16 cellular contexts compared by ENCODE assay signal in genomic region chr18:24050916-24051255, GRCh38. TPM values are rescaled to one million over a fixed set of nuclear protein-coding genes. Genes with fewer than 3 reads are reported as not detected.
A peak's percentile ranks its signal among the peaks of the same experiment; 100 is the strongest.
DNase-seq lines count a peak whose midpoint lies in the region; ATAC-seq and TF ChIP-seq lines count a peak whose summit lies in the region.
"Had no signal": no experiment of that assay in that cellular context is flagged by ENCODE, and none has a peak within 500 bp of the region (broad histone marks: within the 10 kb centered on the region; RNA-seq: fewer than 3 reads in every experiment).

No MANE protein-coding gene starts in this region.

- H2AFZ ChIP-seq in PC-9 = no peak overlapping the region

- peaks cover 72% of the 10 kb centered on the region for H3K4me1 Mint-ChIP-seq in activated CD4-positive, alpha-beta T cell treated with anti-CD3 and anti-CD28 coated beads for 36 hours
- H3K4me1 Mint-ChIP-seq in stimulated activated memory B cell treated with anti-CD40 and anti-IgM and Interleukin-4, amounts not matched to agents 10 μg/mL and 1 μg/mL and 100 μg/mL, for 72 hours = peaks cover 70% of the 10 kb centered on the region
- peaks cover 10% of the 10 kb centered on the region for H3K4me1 Mint-ChIP-seq in CD14-positive monocyte

- CTCF ChIA-PET in activated CD4-positive, alpha-beta T cell treated with anti-CD3 and anti-CD28 coated beads for 36 hours (lab: Charles Lee) = interaction anchor here (0.7 to 1.5 kb wide), 2 partner anchors 10 to 508 kb away, joined by 3 to 5 read pairs; no protein-coding TSS in a partner anchor
- CTCF ChIA-PET in PC-9 (lab: Charles Lee) = no interaction called here

- H3K36me3 Mint-ChIP-seq in activated CD4-positive, alpha-beta T cell treated with anti-CD3 and anti-CD28 coated beads for 36 hours (ENCODE audit: low read depth) = peaks cover 9% of the 10 kb centered on the region
- H3K36me3 Mint-ChIP-seq in stimulated activated memory B cell treated with anti-CD40 and anti-IgM and Interleukin-4, amounts not matched to agents 10 μg/mL and 1 μg/mL and 100 μg/mL, for 72 hours = peaks cover 25% of the 10 kb centered on the region
- H3K36me3 Mint-ChIP-seq in CD14-positive monocyte = peaks cover under 1 to 9% of the 10 kb centered on the region in 2 donors

- no peaks in the 10 kb centered on the region for H4K20me1 ChIP-seq in PC-9 (ENCODE audit: insufficient read depth)

- H3K27ac Mint-ChIP-seq in activated CD4-positive, alpha-beta T cell treated with anti-CD3 and anti-CD28 coated beads for 36 hours = peak overlapping the region; percentile 79
- peak overlapping the region; percentile 81 for H3K27ac Mint-ChIP-seq in stimulated activated memory B cell treated with anti-CD40 and anti-IgM and Interleukin-4, amounts not matched to agents 10 μg/mL and 1 μg/mL and 100 μg/mL, for 72 hours
- no peak overlapping the region for H3K27ac Mint-ChIP-seq in CD14-positive monocyte

- H3F3A ChIP-seq in PC-9 (ENCODE audit: insufficient read depth, low read depth) = peaks cover 13% of the 10 kb centered on the region

- ATAC-seq in activated CD4-positive, alpha-beta T cell treated with anti-CD3 and anti-CD28 coated beads for 36 hours = no peak
- ATAC-seq in stimulated activated memory B cell treated with anti-CD40 and anti-IgM and Interleukin-4, amounts not matched to agents 10 μg/mL and 1 μg/mL and 100 μg/mL, for 72 hours = no peak

- POLR2A ChIA-PET in activated CD4-positive, alpha-beta T cell treated with anti-CD3 and anti-CD28 coated beads for 36 hours (lab: Charles Lee) = interaction anchor here (0.6 kb wide), 2 partner anchors 31 to 578 kb away, joined by 5 read pairs; no protein-coding TSS in a partner anchor
- POLR2A ChIA-PET in PC-9 (lab: Charles Lee; ENCODE audit: unreplicated experiment) = no interaction called here

- H3K4me1 ChIP-seq in PC-9 (replicated peaks; ENCODE audit: insufficient read depth) = peaks cover 18% of the 10 kb centered on the region
- H3K4me1 ChIP-seq: thyroid gland had no signal

- peaks cover 6% of the 10 kb centered on the region; the same call in 1 of the 2 replicates for H3K79me2 ChIP-seq in PC-9 (ENCODE audit: low read depth)

- H3K36me3 ChIP-seq in PC-9 (ENCODE audit: low read depth) = no peaks in the 10 kb centered on the region
- H3K36me3 ChIP-seq: thyroid gland had no signal

- DNase-seq in activated CD4-positive, alpha-beta T cell treated with anti-CD3 and anti-CD28 coated beads for 36 hours = no peak
- no peak for DNase-seq in activated CD4-positive, alpha-beta T cell treated with anti-CD3 and anti-CD28 coated beads for 1 hour
- DNase-seq in PC-9 = no peak
- DNase-seq in epithelial cell of proximal tubule (ENCODE audit: low read depth) = peak; percentile 20
- DNase-seq in DMS114 treated with DMSO at 0.1 percent for 48 hours (lab: John Stamatoyannopoulos, UW; ENCODE audit: unreplicated experiment) = no peak
- DNase-seq in CD14-positive monocyte (ENCODE audit: low spot score) = no peak
- DNase-seq in AML-193 (lab: John Stamatoyannopoulos, UW) = no peak
- DNase-seq: 8988T, dorsolateral prefrontal cortex, head of caudate nucleus, naive B cell, posterior cingulate gyrus, thyroid gland had no signal

- peak overlapping the region; percentile 21; the same call in 1 of the 2 replicates for H3K27ac ChIP-seq in PC-9
- H3K27ac ChIP-seq: BLaER1 treated with 17β-estradiol and CSF1 and Interleukin-3, amounts not matched to agents 10 nM and 100 nM; dorsolateral prefrontal cortex; thyroid gland had no signal

- no peak overlapping the region for H3K4me3 ChIP-seq in PC-9
- no peak overlapping the region for H3K4me3 ChIP-seq in epithelial cell of proximal tubule (ENCODE audit: low read depth, low read length)
- H3K4me3 ChIP-seq: BLaER1 treated with 17β-estradiol and CSF1 and Interleukin-3, amounts not matched to agents 10 nM and 100 nM; dorsolateral prefrontal cortex; thyroid gland had no signal

- no peaks in the 10 kb centered on the region for H3K9me3 Mint-ChIP-seq in activated CD4-positive, alpha-beta T cell treated with anti-CD3 and anti-CD28 coated beads for 36 hours (ENCODE audit: low read depth)
- peaks cover 2% of the 10 kb centered on the region for H3K9me3 Mint-ChIP-seq in stimulated activated memory B cell treated with anti-CD40 and anti-IgM and Interleukin-4, amounts not matched to agents 10 μg/mL and 1 μg/mL and 100 μg/mL, for 72 hours
- no peaks in the 10 kb centered on the region for H3K9me3 Mint-ChIP-seq in CD14-positive monocyte
- H3K9me3 Mint-ChIP-seq: activated naive CD4-positive, alpha-beta T cell treated with anti-CD3 and anti-CD28 coated beads, Interleukin-2, amount 50 U/mL, for 24 hours; naive B cell had no signal

- intact Hi-C loops in activated CD4-positive, alpha-beta T cell treated with anti-CD3 and anti-CD28 coated beads for 36 hours (cut with DNase I, micrococcal nuclease) = loop anchor here (1.0 to 5.0 kb wide), 2 partner anchors 32 to 79 kb away; no protein-coding TSS in a partner anchor
- intact Hi-C loops in PC-9 (cut with micrococcal nuclease; ENCODE audit: unreplicated experiment) (no loop called here), CD14-positive monocyte (cut with micrococcal nuclease) (no loop called here)

- H3K27me3 Mint-ChIP-seq in activated CD4-positive, alpha-beta T cell treated with anti-CD3 and anti-CD28 coated beads for 36 hours = no peaks in the 10 kb centered on the region
- H3K27me3 Mint-ChIP-seq in stimulated activated memory B cell treated with anti-CD40 and anti-IgM and Interleukin-4, amounts not matched to agents 10 μg/mL and 1 μg/mL and 100 μg/mL, for 72 hours = no peaks in the 10 kb centered on the region
- H3K27me3 Mint-ChIP-seq in CD14-positive monocyte (ENCODE audit: low read depth in 3 of 3) = peaks cover 0 to 1% (median 0%) of the 10 kb centered on the region in 3 donors
- H3K27me3 Mint-ChIP-seq: activated naive CD4-positive, alpha-beta T cell treated with anti-CD3 and anti-CD28 coated beads, Interleukin-2, amount 50 U/mL, for 24 hours; naive B cell had no signal

- no peak for TF ChIP-seq CTCF in PC-9 (conservative IDR thresholded peaks at IDR 0.05)
- TF ChIP-seq CTCF in epithelial cell of proximal tubule (conservative IDR thresholded peaks at IDR 0.05; ENCODE audit: low read depth, low read length) = no peak
- no peak for TF ChIP-seq CTCF in CD14-positive monocyte (IDR thresholded peaks at IDR 0.05)

- H3K9me2 ChIP-seq in PC-9 (ENCODE audit: insufficient read depth) = no peaks in the 10 kb centered on the region

- no TSS peak for BruUV-seq in PC-9 (replicated peaks; lab: Mats Ljungman, UMichigan)

- H3K27me3 ChIP-seq in PC-9 (ENCODE audit: insufficient read depth, low read depth) = no peaks in the 10 kb centered on the region
- H3K27me3 ChIP-seq: BLaER1 treated with 17β-estradiol and CSF1 and Interleukin-3, amounts not matched to agents 10 nM and 100 nM; dorsolateral prefrontal cortex; thyroid gland had no signal

- no peaks in the 10 kb centered on the region for H3K9me3 ChIP-seq in PC-9 (ENCODE audit: insufficient read depth, low read depth)
- H3K9me3 ChIP-seq: thyroid gland had no signal

- H3K4me2 ChIP-seq in PC-9 = peak overlapping the region; percentile 64

- no peak overlapping the region for H3K4me3 Mint-ChIP-seq in activated CD4-positive, alpha-beta T cell treated with anti-CD3 and anti-CD28 coated beads for 36 hours
- peak overlapping the region; percentile 43 for H3K4me3 Mint-ChIP-seq in stimulated activated memory B cell treated with anti-CD40 and anti-IgM and Interleukin-4, amounts not matched to agents 10 μg/mL and 1 μg/mL and 100 μg/mL, for 72 hours
- no peak overlapping the region for H3K4me3 Mint-ChIP-seq in CD14-positive monocyte
- H3K4me3 Mint-ChIP-seq: activated naive CD4-positive, alpha-beta T cell treated with anti-CD3 and anti-CD28 coated beads, Interleukin-2, amount 50 U/mL, for 24 hours had no signal

RNA-seq across cellular contexts. Expression of gene TTC39C, which starts 36.3 kb away (rescaled TPM):
- total RNA-seq in activated CD4-positive, alpha-beta T cell treated with anti-CD3 and anti-CD28 coated beads for 36 hours = 10 to 100 TPM; 22.2 to 28.6 TPM
- total RNA-seq in PC-9 (2021) = 13.0 and 15.3 TPM in 2 replicates
- 11.2 and 26.0 TPM in 2 replicates for total RNA-seq in epithelial cell of proximal tubule
- polyA plus RNA-seq in CD14-positive monocyte = 1 to 10 TPM; 4.3 to 8.3 TPM

Comparison
In these comparisons a context has a peak if more than half of its experiments do, and no peak if none do; other contexts are left out.
1. H3K27ac Mint-ChIP-seq: peak in activated CD4-positive, alpha-beta T cell treated with anti-CD3 and anti-CD28 coated beads for 36 hours (single experiment) and stimulated activated memory B cell treated with anti-CD40 and anti-IgM and Interleukin-4, amounts not matched to agents 10 μg/mL and 1 μg/mL and 100 μg/mL, for 72 hours (single experiment); none in CD14-positive monocyte (0 of 7).
2. intact Hi-C loops: an anchor here in activated CD4-positive, alpha-beta T cell treated with anti-CD3 and anti-CD28 coated beads for 36 hours (1.0 to 5.0 kb wide); none called in PC-9 and CD14-positive monocyte.